ENCODE assay signal across 8 cellular contexts in the genomic region with DNA sequence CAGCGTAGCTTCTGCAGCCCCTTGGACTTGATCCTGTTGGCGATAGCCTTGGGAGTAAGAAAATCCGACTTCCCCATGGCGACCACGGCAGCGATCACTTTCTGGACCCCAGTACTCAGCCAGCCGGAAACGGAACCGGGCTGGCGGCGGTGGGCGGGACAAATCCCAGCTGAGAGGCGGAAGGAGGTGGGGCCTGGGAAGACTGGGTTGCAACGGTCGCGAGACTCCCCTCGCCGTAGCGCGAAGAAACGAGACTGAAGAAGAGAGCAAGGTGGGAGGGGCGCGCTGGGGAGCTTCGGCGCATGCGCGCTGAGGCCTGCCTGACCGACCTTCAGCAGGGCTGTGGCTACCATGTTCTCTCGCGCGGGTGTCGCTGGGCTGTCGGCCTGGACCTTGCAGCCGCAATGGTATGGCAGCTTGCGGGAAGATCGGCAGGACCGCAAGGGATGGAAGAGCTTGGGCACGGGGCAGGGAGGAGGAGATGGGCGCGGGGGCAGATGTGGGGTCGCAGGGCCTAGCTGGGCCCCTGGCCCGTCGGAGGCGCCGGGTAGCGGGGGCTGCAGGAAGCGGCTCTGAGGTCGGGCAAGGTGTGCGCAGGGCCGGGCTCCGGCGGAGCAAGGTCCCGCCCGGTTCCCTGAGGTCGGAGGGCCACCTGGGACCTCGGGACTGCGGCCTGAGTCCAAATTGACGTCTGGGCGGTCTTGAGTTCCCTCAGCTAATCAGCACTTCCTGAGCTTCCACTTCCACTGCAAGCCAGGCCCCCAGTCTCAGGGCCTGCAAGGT. TPM values are rescaled to one million over a fixed set of nuclear protein-coding genes. Genes with fewer than 3 reads are reported as not detected.
DNase-seq lines count a peak whose midpoint lies in the region; ATAC-seq and TF ChIP-seq lines count a peak whose summit lies in the region.

A gene (plus strand): TSS at position 321 of the 783 bp plus-strand sequence. CDS start 31 bp downstream, at position 352.
A gene with protein sequence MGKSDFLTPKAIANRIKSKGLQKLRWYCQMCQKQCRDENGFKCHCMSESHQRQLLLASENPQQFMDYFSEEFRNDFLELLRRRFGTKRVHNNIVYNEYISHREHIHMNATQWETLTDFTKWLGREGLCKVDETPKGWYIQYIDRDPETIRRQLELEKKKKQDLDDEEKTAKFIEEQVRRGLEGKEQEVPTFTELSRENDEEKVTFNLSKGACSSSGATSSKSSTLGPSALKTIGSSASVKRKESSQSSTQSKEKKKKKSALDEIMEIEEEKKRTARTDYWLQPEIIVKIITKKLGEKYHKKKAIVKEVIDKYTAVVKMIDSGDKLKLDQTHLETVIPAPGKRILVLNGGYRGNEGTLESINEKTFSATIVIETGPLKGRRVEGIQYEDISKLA (minus strand): TSS at position 137 of the 783 bp plus-strand sequence. CDS start 60 bp downstream, at position 77.

- ATAC-seq in HG02870 (IDR thresholded peaks at IDR 0.05; ENCODE audit: unreplicated experiment) = peak; percentile 94
- ATAC-seq in aorta (ENCODE audit: low FRiP score) = peak; percentile 100

- no peaks in the 10 kb centered on the region for H3K9me3 Mint-ChIP-seq in T-helper 1 cell treated with Interleukin-12 subunit alpha and Interleukin-12 subunit beta and Interleukin-4 antibody, amounts not matched to agents 30 μg/mL and 1 μg/mL, for 36 hours

- H3K27me3 ChIP-seq in right atrium auricular region (no peaks in the 10 kb centered on the region), aorta (ENCODE audit: control insufficient read depth in 1 of 2, insufficient read depth in 2 of 2, low read length in 1 of 2) (no peaks in the 10 kb centered on the region)

- peak; percentile 92 for TF ChIP-seq POLR2A in GM15510 (IDR thresholded peaks at IDR 0.05; ENCODE audit: borderline replicate concordance, extremely low read depth, insufficient read length)

- H3K36me3 Mint-ChIP-seq in T-helper 1 cell treated with Interleukin-12 subunit alpha and Interleukin-12 subunit beta and Interleukin-4 antibody, amounts not matched to agents 30 μg/mL and 1 μg/mL, for 36 hours (ENCODE audit: low read depth) = peaks cover 16% of the 10 kb centered on the region

- H3K27ac Mint-ChIP-seq in T-helper 1 cell treated with Interleukin-12 subunit alpha and Interleukin-12 subunit beta and Interleukin-4 antibody, amounts not matched to agents 30 μg/mL and 1 μg/mL, for 36 hours = peak within 1 kb of the TSS; percentile 83

- H3K9me3 ChIP-seq in right atrium auricular region (no peaks in the 10 kb centered on the region), aorta (ENCODE audit: control insufficient read depth, low read length) (no peaks in the 10 kb centered on the region)

- H3K27ac ChIP-seq in right atrium auricular region = peak within 1 kb of the TSS; percentile 90 to 96
- H3K27ac ChIP-seq in aorta (ENCODE audit: low read depth in 1 of 2, low read length in 2 of 2) = peak within 1 kb of the TSS in 1 of 2 donors; percentile 16

- H3K4me1 ChIP-seq in right atrium auricular region (peaks cover 0 to 55% of the 10 kb centered on the region in 2 donors), aorta (ENCODE audit: control insufficient read depth in 1 of 2, insufficient read depth in 2 of 2, low read length in 2 of 2) (peaks cover 0 to 3% of the 10 kb centered on the region in 2 donors)

- DNase-seq in NCI-H146 treated with DMSO at 0.1 percent for 48 hours (lab: John Stamatoyannopoulos, UW; ENCODE audit: unreplicated experiment) (peak; percentile 99), amygdala (lab: John Stamatoyannopoulos, UW) (peak; percentile 69 to 98 (median 95)), right atrium auricular region (ENCODE audit: low spot score) (peak; percentile 97), pulmonary artery endothelial cell (ENCODE audit: low read depth, low spot score) (peak; percentile 86), aorta (peak; percentile 99)

- intact Hi-C loops in aorta (cut with DNase I) = loop anchor here (1.0 to 10.0 kb wide), 3 partner anchors 30 to 93 kb away; a partner anchor contains a TSS

- H3K36me3 ChIP-seq in right atrium auricular region = no peaks in the 10 kb centered on the region
- H3K36me3 ChIP-seq in aorta (ENCODE audit: control insufficient read depth in 1 of 2, insufficient read depth in 2 of 2, low read length in 1 of 2) = no peaks in the 10 kb centered on the region

- H3K4me1 Mint-ChIP-seq in T-helper 1 cell treated with Interleukin-12 subunit alpha and Interleukin-12 subunit beta and Interleukin-4 antibody, amounts not matched to agents 30 μg/mL and 1 μg/mL, for 36 hours (ENCODE audit: low read depth) = peaks cover 40% of the 10 kb centered on the region

- no peak for TF ChIP-seq CTCF in right atrium auricular region (IDR thresholded peaks at IDR 0.05)

- no peaks in the 10 kb centered on the region for H3K27me3 Mint-ChIP-seq in T-helper 1 cell treated with Interleukin-12 subunit alpha and Interleukin-12 subunit beta and Interleukin-4 antibody, amounts not matched to agents 30 μg/mL and 1 μg/mL, for 36 hours (ENCODE audit: low read depth)

- WGBS in aorta, 2 donors = 0% methylated on average over 59 of the region's 59 CpGs

- H3K4me3 Mint-ChIP-seq in T-helper 1 cell treated with Interleukin-12 subunit alpha and Interleukin-12 subunit beta and Interleukin-4 antibody, amounts not matched to agents 30 μg/mL and 1 μg/mL, for 36 hours = no peak within 1 kb of the TSS

- peak within 1 kb of the TSS; percentile 94 to 97 for H3K4me3 ChIP-seq in right atrium auricular region
- H3K4me3 ChIP-seq in aorta (ENCODE audit: low read length in 2 of 2) = peak within 1 kb of the TSS; percentile 76 to 92

RNA-seq across cellular contexts. Expression of the first gene that starts in this region (rescaled TPM):
- total RNA-seq in right atrium auricular region = 100 to 1,000 TPM; 478 to 891 TPM
- total RNA-seq in pulmonary artery endothelial cell = 308 and 315 TPM in 2 replicates
- 100 to 1,000 TPM; 133 to 137 TPM for total RNA-seq in aorta
- polyA plus RNA-seq in aorta = 100 to 1,000 TPM; 212 to 306 TPM

RNA-seq across cellular contexts. Expression of the second gene that starts in this region (rescaled TPM):
- total RNA-seq in right atrium auricular region (1 to 10 TPM; 3.0 to 5.1 TPM), pulmonary artery endothelial cell (5.7 and 5.9 TPM in 2 replicates), aorta (10 to 100 TPM; 13.4 TPM)
- polyA plus RNA-seq in aorta = 1 to 10 TPM; 2.3 to 9.3 TPM
